Comparison of ENCODE assay signal across 16 cellular contexts in the genomic region with DNA sequence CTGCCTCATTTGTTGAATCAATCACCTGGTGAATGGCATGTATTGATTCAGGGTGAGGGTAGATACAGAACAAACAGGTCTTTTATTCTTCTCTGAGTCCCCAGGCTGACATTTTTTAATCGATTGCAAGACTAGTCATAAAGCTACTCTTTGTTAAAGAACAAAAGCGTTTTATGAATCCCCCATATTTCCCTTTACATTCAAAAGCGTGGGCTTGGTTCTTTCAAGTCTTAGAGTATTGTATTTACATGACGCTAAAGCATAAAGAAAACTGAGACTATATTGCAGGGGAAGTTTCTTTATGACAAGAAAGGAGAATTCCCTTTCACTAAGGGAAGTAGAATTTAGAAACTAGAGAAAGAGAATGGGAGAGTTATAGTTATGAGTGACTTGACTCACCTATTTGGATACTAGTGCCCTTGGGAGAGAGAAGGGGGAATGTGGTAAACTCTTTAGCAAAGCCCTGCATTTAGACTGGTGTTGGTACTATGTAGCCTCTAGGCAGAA.
DNase-seq lines count a peak whose midpoint lies in the region; ATAC-seq lines count a peak whose summit lies in the region.
"Had no signal": no experiment of that assay in that cellular context is flagged by ENCODE, and none has a peak within 500 bp of the region (broad histone marks: within the 10 kb centered on the region; RNA-seq: fewer than 3 reads in every experiment).

No MANE protein-coding gene starts in this region.

- ATAC-seq in GM18499 (IDR thresholded peaks at IDR 0.05; ENCODE audit: insufficient read depth, unreplicated experiment) (peak; percentile 59), GM21526 (IDR thresholded peaks at IDR 0.05; ENCODE audit: low FRiP score, unreplicated experiment) (peak; percentile 73), HG03025 (IDR thresholded peaks at IDR 0.05; ENCODE audit: low FRiP score, unreplicated experiment) (peak; percentile 73), GM18498 (IDR thresholded peaks at IDR 0.05; ENCODE audit: unreplicated experiment) (no peak), sciatic nerve (no peak)
- ATAC-seq: CD8-positive, alpha-beta T cell; right cardiac atrium had no signal

- DNase-seq in NCI-H748 treated with DMSO at 0.1 percent for 48 hours (lab: John Stamatoyannopoulos, UW) (peak; percentile 6), NCI-H1694 treated with DMSO at 0.1 percent for 48 hours (lab: John Stamatoyannopoulos, UW) (no peak), activated T-cell treated with anti-CD3 and anti-CD28 coated beads for 4 hours (no peak), sciatic nerve (ENCODE audit: low spot score) (no peak)
- DNase-seq: activated B cell treated with CpG ODN at 0.5 μM for 24 hours; activated gamma-delta T cell; CD8-positive, alpha-beta T cell; hypothalamus; Karpas-422; kidney glomerular epithelial cell; NCI-H1105; right cardiac atrium had no signal

- intact Hi-C loops in sciatic nerve (cut with DNase I): no loop called here

Comparison
In these comparisons a context has a peak if more than half of its experiments do, and no peak if none do; other contexts are left out.
1. ATAC-seq: peak in GM18499 (single experiment), GM21526 (single experiment) and HG03025 (single experiment); none in GM18498 (single experiment) and sciatic nerve (single experiment).